ENCODE assay signal across 8 cellular contexts in the genomic region with DNA sequence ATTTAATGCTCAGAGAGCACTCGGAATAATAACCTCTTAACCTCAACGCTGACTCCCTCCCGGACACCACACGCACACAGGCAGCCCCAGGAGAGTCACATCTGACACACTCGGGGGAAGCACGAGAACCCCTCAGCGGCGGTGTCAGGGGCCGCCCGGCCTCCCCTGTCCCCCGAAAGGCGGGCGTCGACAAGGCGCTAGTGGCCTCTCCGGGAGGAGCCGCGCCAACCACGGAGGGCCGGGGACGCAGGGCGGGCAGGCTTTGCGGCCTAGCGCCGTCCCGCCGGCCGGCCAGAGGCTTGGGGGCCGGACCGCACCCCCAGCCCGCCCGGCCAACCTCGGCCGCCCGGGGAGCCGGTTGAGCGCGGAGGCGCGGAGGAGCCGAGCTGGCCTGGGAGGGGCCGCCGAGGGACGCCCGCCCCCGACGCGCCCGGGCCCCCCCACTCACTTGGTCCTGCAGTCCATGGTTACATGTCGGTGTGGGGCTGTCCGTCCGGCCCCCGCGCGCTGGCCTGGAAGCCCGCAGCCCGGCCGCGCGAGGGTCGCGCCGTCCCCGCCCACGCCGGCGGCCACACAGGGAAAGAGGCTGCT. TPM values are rescaled to one million over a fixed set of nuclear protein-coding genes. Genes with fewer than 3 reads are reported as not detected.
DNase-seq lines count a peak whose midpoint lies in the region; ATAC-seq and TF ChIP-seq lines count a peak whose summit lies in the region.

No MANE protein-coding gene starts in this region.

- peaks cover 8 to 17% of the 10 kb centered on the region in 2 donors for H3K4me1 ChIP-seq in adrenal gland (replicated peaks in 1 of 2)

- H3K9me3 ChIP-seq in adrenal gland (replicated peaks in 1 of 3): no peaks in the 10 kb centered on the region

- no peaks in the 10 kb centered on the region for H3K27me3 ChIP-seq in adrenal gland

- WGBS in adrenal gland, 4 donors: 0 to 1% (median 0%) methylated on average over 13 to 67 of the region's 67 CpGs

- H3K4me3 ChIP-seq in adrenal gland (peak overlapping the region; percentile 2 to 99 (median 58)), skeletal muscle cell (ENCODE audit: low read depth, low read length) (peak overlapping the region; percentile 62)

- peak overlapping the region in 4 of 5 donors; percentile 84 to 94 (median 88) for H3K27ac ChIP-seq in adrenal gland

- peak; percentile 79 for DNase-seq in AG20443 (ENCODE audit: low spot score)
- DNase-seq in adrenal gland: peak; percentile 42 to 66 (median 55)
- DNase-seq in hepatic stellate cell (ENCODE audit: low spot score): peak; percentile 43
- no peak for DNase-seq in skeletal muscle cell (ENCODE audit: low read depth)
- no peak for DNase-seq in NCI-H187 treated with DMSO at 0.1 percent for 48 hours (lab: John Stamatoyannopoulos, UW)

- peak in 1 of 2 donors; percentile 16 for TF ChIP-seq POLR2A in adrenal gland (IDR thresholded peaks at IDR 0.05)

- peak in 1 of 6 experiments; percentile 4 for TF ChIP-seq CTCF in adrenal gland (IDR thresholded peaks at IDR 0.05)

- ATAC-seq in GM18873 (IDR thresholded peaks at IDR 0.05; ENCODE audit: low FRiP score, unreplicated experiment) (peak; percentile 28), HG03139 (IDR thresholded peaks at IDR 0.05; ENCODE audit: unreplicated experiment) (peak; percentile 25), SK-N-SH treated with all-trans-retinoic acid at 6 μM for 48 hours (peak; percentile 71)

- intact Hi-C loops in adrenal gland (cut with DNase I): no loop called here

- H3K36me3 ChIP-seq in adrenal gland (replicated peaks in 1 of 2): no peaks in the 10 kb centered on the region

TF ChIP-seq in SK-N-SH treated with all-trans-retinoic acid at 6 μM for 48 hours, 23 proteins besides CTCF, POLR2A, EP300 and RAD21:
- TF ChIP-seq ZC3H10 (CRISPR knock-in tag; IDR thresholded peaks at IDR 0.05): 0 out of 2 replicates have a peak, but pooled peaks have one; percentile 38
- TF ChIP-seq GLIS3 (CRISPR knock-in tag; IDR thresholded peaks at IDR 0.05): no peak

RNA-seq across cellular contexts. Expression of gene DENND1B, which starts 0.5 kb away (rescaled TPM):
- 10 to 100 TPM in 2 of 8 donors, 1 to 10 TPM in 6; 3.7 to 14.3 (median 8.6) TPM for total RNA-seq in adrenal gland
- polyA plus RNA-seq in adrenal gland: 1 to 10 TPM; 1.7 to 4.1 (median 4.1) TPM

Comparison
In these comparisons a context has a peak if more than half of its experiments do, and no peak if none do; other contexts are left out.
1. DNase-seq: peak in AG20443 (single experiment), adrenal gland (7 of 7) and hepatic stellate cell (single experiment); none in skeletal muscle cell (single experiment) and NCI-H187 treated with DMSO at 0.1 percent for 48 hours (single experiment).
2. Peak in every context shown above with its lines, with median percentiles within 50 percentile points of each other: ATAC-seq.